Comparison of ENCODE assay signal across 8 cellular contexts in the genomic region with DNA sequence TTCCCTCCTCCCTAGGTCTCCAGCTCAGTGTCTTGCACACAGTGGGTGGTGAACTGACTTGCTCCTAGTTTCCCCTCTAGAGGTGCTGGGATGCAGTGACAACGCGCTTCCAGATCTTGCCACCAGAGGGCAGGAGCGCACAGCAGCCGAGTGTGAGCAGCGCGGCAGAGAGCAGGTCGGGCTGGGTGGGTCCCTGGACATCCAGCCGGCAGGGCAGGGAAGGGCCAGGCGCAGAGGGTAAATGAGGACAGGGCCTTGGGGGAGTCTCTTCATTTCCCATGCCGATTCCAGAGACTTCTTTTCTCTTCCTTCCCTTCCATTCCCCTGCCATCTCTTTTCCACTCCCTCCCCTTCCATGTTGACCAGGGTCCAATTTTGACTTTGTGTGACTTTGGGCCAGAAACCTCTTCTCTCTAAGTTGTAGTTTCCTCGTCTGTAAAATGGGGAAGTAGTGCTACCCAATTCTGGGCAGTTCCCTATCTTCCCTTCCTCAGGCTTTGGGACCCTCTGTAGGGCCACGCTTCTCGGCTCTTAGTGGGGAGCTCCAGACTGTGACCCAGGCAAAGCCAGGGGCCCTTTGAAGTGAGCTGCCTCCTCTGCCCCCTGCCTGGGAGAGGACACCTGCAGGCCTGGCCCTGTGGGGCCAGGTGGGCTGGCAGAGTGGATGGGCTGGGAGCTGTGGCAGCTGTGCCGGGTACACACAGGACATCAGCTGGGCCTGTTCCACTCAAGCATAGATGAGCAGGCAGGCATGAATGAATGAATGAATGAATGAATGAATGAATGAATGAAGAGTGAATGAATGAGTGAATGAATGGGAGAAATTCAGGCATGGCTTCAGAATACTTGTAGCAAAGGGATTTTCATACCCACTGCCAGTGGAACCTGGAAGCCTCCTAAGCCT. TPM values are rescaled to one million over a fixed set of nuclear protein-coding genes. Genes with fewer than 3 reads are reported as not detected.
A peak's percentile ranks its signal among the peaks of the same experiment; 100 is the strongest.
DNase-seq lines count a peak whose midpoint lies in the region; ATAC-seq and TF ChIP-seq lines count a peak whose summit lies in the region.

No MANE protein-coding gene starts in this region.

- H3K9ac ChIP-seq in fibroblast of lung (ENCODE audit: insufficient read depth, low read length), result no peak overlapping the region

- DNase-seq in DMS114 treated with DMSO at 0.1 percent for 48 hours (lab: John Stamatoyannopoulos, UW; ENCODE audit: unreplicated experiment) (peak; percentile 56), HuH-7 (ENCODE audit: low spot score) (peak; percentile 92), Peyer's patch (peak; percentile 77 to 96 (median 94)), fibroblast of lung (ENCODE audit: low read depth in 2 of 2) (peak; percentile 65 to 79), nephron progenitor cell (peak; percentile 94)
- DNase-seq in activated T-cell treated with anti-CD3 and anti-CD28 coated beads, Interleukin-2, amount 50 U/mL, for 48 hours, result peak; percentile 96 to 97

- H3K4me2 ChIP-seq in fibroblast of lung (ENCODE audit: extremely low read depth, insufficient read depth, low read length), result no peak overlapping the region

- peak overlapping the region in 3 of 4 donors; percentile 15 to 30 (median 27) for H3K4me3 ChIP-seq in Peyer's patch
- no peak overlapping the region for H3K4me3 ChIP-seq in fibroblast of lung (replicated peaks in 1 of 4; ENCODE audit: control extremely low read depth in 1 of 4, insufficient read depth in 1 of 4, low read depth in 3 of 4, low read length in 4 of 4)

- H3K36me3 Mint-ChIP-seq in nephron progenitor cell (ENCODE audit: low read depth), result no peaks in the 10 kb centered on the region
- no peaks in the 10 kb centered on the region for H3K36me3 Mint-ChIP-seq in stimulated activated naive CD8-positive, alpha-beta T cell treated with anti-CD3 and anti-CD28 coated beads, Interleukin-15, Interleukin-2, amounts not matched to agents 100 ng/mL and 50 ng/mL, for 24 hours (ENCODE audit: low read depth)

- peak; percentile 73 to 99 (median 96) for TF ChIP-seq CTCF in Peyer's patch (IDR thresholded peaks at IDR 0.05)
- TF ChIP-seq CTCF in fibroblast of lung (conservative IDR thresholded peaks at IDR 0.05 in 1 of 2, IDR thresholded peaks at IDR 0.05 in 1 of 2; ENCODE audit: low read depth in 1 of 2, low read length in 2 of 2), result peak; percentile 97 to 98
- peak; percentile 93 for TF ChIP-seq CTCF in nephron progenitor cell (IDR thresholded peaks at IDR 0.05)

- H2AFZ ChIP-seq in fibroblast of lung (ENCODE audit: low read length), result no peak overlapping the region

- H3K36me3 ChIP-seq in Peyer's patch (no peaks in the 10 kb centered on the region), fibroblast of lung (ENCODE audit: control insufficient read depth, insufficient read depth, low read length) (no peaks in the 10 kb centered on the region)

- no peak overlapping the region for H3K27ac Mint-ChIP-seq in nephron progenitor cell
- H3K27ac Mint-ChIP-seq in stimulated activated naive CD8-positive, alpha-beta T cell treated with anti-CD3 and anti-CD28 coated beads, Interleukin-15, Interleukin-2, amounts not matched to agents 100 ng/mL and 50 ng/mL, for 24 hours, result peak overlapping the region; percentile 7

- no peaks in the 10 kb centered on the region for H3K79me2 ChIP-seq in fibroblast of lung (ENCODE audit: control insufficient read depth, insufficient read depth, low read length)

- peaks cover 5% of the 10 kb centered on the region for H3K27me3 Mint-ChIP-seq in nephron progenitor cell (ENCODE audit: low read depth, poor library complexity)
- peaks cover 4% of the 10 kb centered on the region for H3K27me3 Mint-ChIP-seq in stimulated activated naive CD8-positive, alpha-beta T cell treated with anti-CD3 and anti-CD28 coated beads, Interleukin-15, Interleukin-2, amounts not matched to agents 100 ng/mL and 50 ng/mL, for 24 hours

- H3K27me3 ChIP-seq in Peyer's patch (no peaks in the 10 kb centered on the region), fibroblast of lung (ENCODE audit: control insufficient read depth, insufficient read depth, low read length) (no peaks in the 10 kb centered on the region)

- peak overlapping the region in 3 of 4 donors; percentile 72 to 87 (median 86) for H3K27ac ChIP-seq in Peyer's patch
- H3K27ac ChIP-seq in fibroblast of lung (ENCODE audit: insufficient read depth, low read length), result no peak overlapping the region

- H3K9me3 ChIP-seq in Peyer's patch, result no peaks in the 10 kb centered on the region
- no peaks in the 10 kb centered on the region for H3K9me3 ChIP-seq in fibroblast of lung (ENCODE audit: control insufficient read depth, insufficient read depth, low read depth, low read length)

- no peak overlapping the region for H3K4me3 Mint-ChIP-seq in nephron progenitor cell
- H3K4me3 Mint-ChIP-seq in stimulated activated naive CD8-positive, alpha-beta T cell treated with anti-CD3 and anti-CD28 coated beads, Interleukin-15, Interleukin-2, amounts not matched to agents 100 ng/mL and 50 ng/mL, for 24 hours, result peak overlapping the region; percentile 21

- H3K4me1 ChIP-seq in Peyer's patch, result peaks cover 5 to 59% (median 12%) of the 10 kb centered on the region in 4 donors
- peaks cover 22% of the 10 kb centered on the region for H3K4me1 ChIP-seq in fibroblast of lung (ENCODE audit: control insufficient read depth, extremely low read depth, insufficient read depth, low read length)

- no peak for TF ChIP-seq POLR2A in Peyer's patch (IDR thresholded peaks at IDR 0.05)

- peaks cover 57% of the 10 kb centered on the region for H3K4me1 Mint-ChIP-seq in nephron progenitor cell
- H3K4me1 Mint-ChIP-seq in stimulated activated naive CD8-positive, alpha-beta T cell treated with anti-CD3 and anti-CD28 coated beads, Interleukin-15, Interleukin-2, amounts not matched to agents 100 ng/mL and 50 ng/mL, for 24 hours (ENCODE audit: low read depth), result peaks cover 29% of the 10 kb centered on the region

- H3K9me3 Mint-ChIP-seq in nephron progenitor cell, result no peaks in the 10 kb centered on the region
- H3K9me3 Mint-ChIP-seq in stimulated activated naive CD8-positive, alpha-beta T cell treated with anti-CD3 and anti-CD28 coated beads, Interleukin-15, Interleukin-2, amounts not matched to agents 100 ng/mL and 50 ng/mL, for 24 hours, result no peaks in the 10 kb centered on the region

- ATAC-seq in GM21515 (IDR thresholded peaks at IDR 0.05; ENCODE audit: unreplicated experiment), result peak; percentile 82

- no peaks in the 10 kb centered on the region for H4K20me1 ChIP-seq in fibroblast of lung (ENCODE audit: control insufficient read depth, extremely low read depth, insufficient read depth, low read length)

RNA-seq across cellular contexts. Expression of gene TAF1B, which starts 43.3 kb away (rescaled TPM):
- total RNA-seq in Peyer's patch (10 to 100 TPM in 3 of 4 donors, 1 to 10 TPM in 1; 8.6 to 33.0 (median 12.5) TPM), fibroblast of lung (19.8 and 32.9 TPM in 2 replicates)
- 19.5 and 30.8 TPM in 2 replicates for polyA plus RNA-seq in fibroblast of lung
- 10.9 and 16.8 TPM in 2 replicates for polyA plus RNA-seq in fibroblast of lung (2012)
- 0.86 and 14.3 TPM in 2 replicates for polyA minus RNA-seq in fibroblast of lung (ENCODE audit: low replicate concordance)

Comparison
In these comparisons a context has a peak if more than half of its experiments do, and no peak if none do; other contexts are left out.
1. H3K4me3 ChIP-seq: peak in Peyer's patch (3 of 4); none in fibroblast of lung (0 of 4).
2. Peak in every context shown above with its lines, with median percentiles within 50 percentile points of each other: DNase-seq and CTCF ChIP-seq.